Comparison of ENCODE assay signal across 26 cellular contexts in genomic region chr10:43938810-43939209, GRCh38.
DNase-seq lines count a peak whose midpoint lies in the region; TF ChIP-seq lines count a peak whose summit lies in the region.
"Had no signal": no experiment of that assay in that cellular context is flagged by ENCODE, and none has a peak within 500 bp of the region (broad histone marks: within the 10 kb centered on the region; RNA-seq: fewer than 3 reads in every experiment).

No MANE protein-coding gene starts in this region.

- no peaks in the 10 kb centered on the region for H3F3A ChIP-seq in neural progenitor cell (ENCODE audit: low read depth)

- peaks cover 77% of the 10 kb centered on the region for H3K4me1 ChIP-seq in Karpas-422 (ENCODE audit: low read length)
- H3K4me1 ChIP-seq in neural progenitor cell = no peaks in the 10 kb centered on the region
- H3K4me1 ChIP-seq: A549, SJSA1 had no signal

- H3K27me3 ChIP-seq in Karpas-422 (ENCODE audit: low read length) (no peaks in the 10 kb centered on the region), neural progenitor cell (no peaks in the 10 kb centered on the region)
- H3K27me3 ChIP-seq: SJSA1 had no signal

- H3K4me1 Mint-ChIP-seq in type B pancreatic cell (ENCODE audit: unreplicated experiment) = peaks cover 32% of the 10 kb centered on the region
- H3K4me1 Mint-ChIP-seq in activated T-helper 1 cell treated with anti-CD3 and anti-CD28 coated beads, Interleukin-12 subunit alpha, Interleukin-12 subunit beta, Interleukin-2, Interleukin-4 antibody, amounts not matched to agents 30 ng/mL and 10 ng/mL and 1 ng/mL, durations not matched to agents 14 hours and 24 hours and 36 hours (ENCODE audit: low read depth) = no peaks in the 10 kb centered on the region
- peaks cover 15% of the 10 kb centered on the region for H3K4me1 Mint-ChIP-seq in neural progenitor cell
- H3K4me1 Mint-ChIP-seq: CD14-positive monocyte had no signal

- H3K4me3 Mint-ChIP-seq in type B pancreatic cell (no peak overlapping the region), neural progenitor cell (no peak overlapping the region)
- H3K4me3 Mint-ChIP-seq in activated T-helper 1 cell treated with anti-CD3 and anti-CD28 coated beads, Interleukin-12 subunit alpha, Interleukin-12 subunit beta, Interleukin-2, Interleukin-4 antibody, amounts not matched to agents 30 ng/mL and 10 ng/mL and 1 ng/mL, durations not matched to agents 14 hours and 24 hours and 36 hours = no peak overlapping the region
- H3K4me3 Mint-ChIP-seq: B cell, CD14-positive monocyte had no signal

- H3K36me3 ChIP-seq in Karpas-422 (ENCODE audit: insufficient read depth, low read length) = no peaks in the 10 kb centered on the region
- no peaks in the 10 kb centered on the region for H3K36me3 ChIP-seq in neural progenitor cell
- H3K36me3 ChIP-seq: SJSA1 had no signal

- H3K79me2 ChIP-seq in Karpas-422 (ENCODE audit: low read length) (no peaks in the 10 kb centered on the region), neural progenitor cell (ENCODE audit: low read depth) (no peaks in the 10 kb centered on the region)

- H3K9ac ChIP-seq in Karpas-422 (ENCODE audit: low read length) (peak overlapping the region; percentile 65), neural progenitor cell (no peak overlapping the region)
- H3K9ac ChIP-seq: GM23248 had no signal

- peak overlapping the region; percentile 38; the same call in 1 of the 2 replicates for H3K4me3 ChIP-seq in Karpas-422 (ENCODE audit: low read length)
- no peak overlapping the region for H3K4me3 ChIP-seq in neural progenitor cell
- H3K4me3 ChIP-seq: A549, GM23248, SJSA1 had no signal

- H2AFZ ChIP-seq in Karpas-422 (ENCODE audit: low read length) = no peak overlapping the region
- H2AFZ ChIP-seq in neural progenitor cell (replicated peaks) = no peak overlapping the region
- H2AFZ ChIP-seq: GM23248 had no signal

- H3K9me2 ChIP-seq in Karpas-422 (replicated peaks; ENCODE audit: insufficient read depth, low read length) = no peaks in the 10 kb centered on the region

- peak overlapping the region; percentile 79 for H3K4me2 ChIP-seq in Karpas-422 (ENCODE audit: low read depth, low read length, poor library complexity, severe bottlenecking)
- H3K4me2 ChIP-seq in neural progenitor cell = no peak overlapping the region
- H3K4me2 ChIP-seq: A549 had no signal

- peak; percentile 1 for DNase-seq in Ammon's horn (ENCODE audit: low spot score)
- DNase-seq in Karpas-422 = peak; percentile 68
- peak; percentile 31 for DNase-seq in islet precursor cell
- peak; percentile 43 for DNase-seq in type B pancreatic cell (ENCODE audit: extremely low spot score, unreplicated experiment)
- no peak for DNase-seq in activated naive CD4-positive, alpha-beta T cell treated with anti-CD3 and anti-CD28 coated beads, Interleukin-2, amount 50 U/mL, for 16 hours
- no peak for DNase-seq in activated T-helper 1 cell treated with anti-CD3 and anti-CD28 coated beads, Interleukin-12 subunit alpha, Interleukin-12 subunit beta, Interleukin-2, Interleukin-4 antibody, amounts not matched to agents 30 ng/mL and 10 ng/mL and 1 ng/mL, durations not matched to agents 14 hours and 24 hours and 36 hours (ENCODE audit: low spot score)
- no peak for DNase-seq in neural progenitor cell (ENCODE audit: low spot score)
- DNase-seq: CD8-positive, alpha-beta memory T cell; DMS79 treated with DMSO at 0.1 percent for 48 hours; GF-D8; GM23248; H7; IMR-90; KG1; MM.1S; NCI-H2029 treated with DMSO at 0.1 percent for 48 hours; NCI-H446 treated with DMSO at 0.1 percent for 48 hours; NCI-H526; NCI-H82; NK-92 treated with Interleukin-12 subunit alpha and Interleukin-12 subunit beta, amount 100 ng/mL, for 24 hours; Right ventricle myocardium superior; RPMI8226 had no signal

- H3K27me3 Mint-ChIP-seq in type B pancreatic cell (peaks cover 4% of the 10 kb centered on the region), neural progenitor cell (ENCODE audit: insufficient read depth, low read depth) (peaks cover 4% of the 10 kb centered on the region)
- peaks cover 8% of the 10 kb centered on the region for H3K27me3 Mint-ChIP-seq in activated T-helper 1 cell treated with anti-CD3 and anti-CD28 coated beads, Interleukin-12 subunit alpha, Interleukin-12 subunit beta, Interleukin-2, Interleukin-4 antibody, amounts not matched to agents 30 ng/mL and 10 ng/mL and 1 ng/mL, durations not matched to agents 14 hours and 24 hours and 36 hours (ENCODE audit: insufficient read depth)

- H4K20me1 ChIP-seq in Karpas-422 (ENCODE audit: insufficient read depth, low read depth, low read length) = no peaks in the 10 kb centered on the region
- no peaks in the 10 kb centered on the region for H4K20me1 ChIP-seq in neural progenitor cell (ENCODE audit: low read depth)

- no peaks in the 10 kb centered on the region for H3K9me3 Mint-ChIP-seq in type B pancreatic cell
- no peaks in the 10 kb centered on the region for H3K9me3 Mint-ChIP-seq in activated T-helper 1 cell treated with anti-CD3 and anti-CD28 coated beads, Interleukin-12 subunit alpha, Interleukin-12 subunit beta, Interleukin-2, Interleukin-4 antibody, amounts not matched to agents 30 ng/mL and 10 ng/mL and 1 ng/mL, durations not matched to agents 14 hours and 24 hours and 36 hours
- H3K9me3 Mint-ChIP-seq in neural progenitor cell = no peaks in the 10 kb centered on the region
- H3K9me3 Mint-ChIP-seq: CD8-positive, alpha-beta memory T cell had no signal

- H3K27ac Mint-ChIP-seq in type B pancreatic cell (no peak overlapping the region), neural progenitor cell (no peak overlapping the region)
- H3K27ac Mint-ChIP-seq in activated T-helper 1 cell treated with anti-CD3 and anti-CD28 coated beads, Interleukin-12 subunit alpha, Interleukin-12 subunit beta, Interleukin-2, Interleukin-4 antibody, amounts not matched to agents 30 ng/mL and 10 ng/mL and 1 ng/mL, durations not matched to agents 14 hours and 24 hours and 36 hours = no peak overlapping the region
- H3K27ac Mint-ChIP-seq: B cell, CD14-positive monocyte had no signal

- H3K9me3 ChIP-seq in Karpas-422 (ENCODE audit: low read length) (no peaks in the 10 kb centered on the region), neural progenitor cell (ENCODE audit: low read depth) (no peaks in the 10 kb centered on the region)
- H3K9me3 ChIP-seq: A549, SJSA1 had no signal

- TF ChIP-seq CTCF in type B pancreatic cell (conservative IDR thresholded peaks at IDR 0.05) (no peak), neural progenitor cell (IDR thresholded peaks at IDR 0.05) (no peak)

- H3K36me3 Mint-ChIP-seq in type B pancreatic cell = no peaks in the 10 kb centered on the region
- no peaks in the 10 kb centered on the region for H3K36me3 Mint-ChIP-seq in activated T-helper 1 cell treated with anti-CD3 and anti-CD28 coated beads, Interleukin-12 subunit alpha, Interleukin-12 subunit beta, Interleukin-2, Interleukin-4 antibody, amounts not matched to agents 30 ng/mL and 10 ng/mL and 1 ng/mL, durations not matched to agents 14 hours and 24 hours and 36 hours (ENCODE audit: low read depth)
- H3K36me3 Mint-ChIP-seq in neural progenitor cell = no peaks in the 10 kb centered on the region
- H3K36me3 Mint-ChIP-seq: CD14-positive monocyte; CD8-positive, alpha-beta memory T cell had no signal

- peak overlapping the region; percentile 100 for H3K27ac ChIP-seq in Karpas-422 (ENCODE audit: low read length)
- H3K27ac ChIP-seq in neural progenitor cell = no peak overlapping the region
- H3K27ac ChIP-seq: A549, GM23248, SJSA1 had no signal

- intact Hi-C loops in activated T-helper 1 cell treated with anti-CD3 and anti-CD28 coated beads, Interleukin-12 subunit alpha, Interleukin-12 subunit beta, Interleukin-2, Interleukin-4 antibody, amounts not matched to agents 30 ng/mL and 10 ng/mL and 1 ng/mL, durations not matched to agents 14 hours and 24 hours and 36 hours (cut with micrococcal nuclease) = no loop called here

Comparison
In these comparisons a context has a peak if more than half of its experiments do, and no peak if none do; other contexts are left out.
1. DNase-seq: peak in Ammon's horn (single experiment), Karpas-422 (single experiment), islet precursor cell (single experiment) and type B pancreatic cell (single experiment); none in activated naive CD4-positive, alpha-beta T cell treated with anti-CD3 and anti-CD28 coated beads, Interleukin-2, amount 50 U/mL, for 16 hours (single experiment), activated T-helper 1 cell treated with anti-CD3 and anti-CD28 coated beads, Interleukin-12 subunit alpha, Interleukin-12 subunit beta, Interleukin-2, Interleukin-4 antibody, amounts not matched to agents 30 ng/mL and 10 ng/mL and 1 ng/mL, durations not matched to agents 14 hours and 24 hours and 36 hours (single experiment) and neural progenitor cell (single experiment).